Comparison of ENCODE assay signal across 1 cellular context in genomic region chr11:101582242-101583052, GRCh38.
TF ChIP-seq lines count a peak whose summit lies in the region.

No MANE protein-coding gene starts in this region.

TF ChIP-seq in IMR-90, 13 proteins besides CTCF, POLR2A, EP300 and RAD21 (continued from another document):
- no peak for TF ChIP-seq MAFK (IDR thresholded peaks at IDR 0.05; ENCODE audit: low read depth, low read length)
- TF ChIP-seq NFE2L2 (IDR thresholded peaks at IDR 0.05; ENCODE audit: low read depth, low read length): no peak
- TF ChIP-seq CHD1 (IDR thresholded peaks at IDR 0.05; ENCODE audit: low read depth, low read length): no peak
- no peak for TF ChIP-seq RFX5 (IDR thresholded peaks at IDR 0.05; ENCODE audit: low read depth, low read length)
- no peak for TF ChIP-seq BHLHE40 (IDR thresholded peaks at IDR 0.05; ENCODE audit: low read depth, low read length)
